In genomic region chr5:10680876-10681481, GRCh38 we compare ENCODE assay signal across 25 cellular contexts.
"Had no signal": no experiment of that assay in that cellular context is flagged by ENCODE, and none has a peak within 500 bp of the region (broad histone marks: within the 10 kb centered on the region; RNA-seq: fewer than 3 reads in every experiment).

No MANE protein-coding gene starts in this region.

- H3K4me1 Mint-ChIP-seq: activated naive CD8-positive, alpha-beta T cell treated with anti-CD3 and anti-CD28 coated beads for 36 hours; activated T-helper 17 cell treated with anti-CD3 and anti-CD28 coated beads, Interleukin-2, amount 50 U/mL, for 72 hours; neural crest cell had no signal

- H3K4me3 Mint-ChIP-seq: activated naive CD8-positive, alpha-beta T cell treated with anti-CD3 and anti-CD28 coated beads for 36 hours; activated T-cell treated with anti-CD3 and anti-CD28 coated beads, Interleukin-2, amount 50 U/mL, for 24 hours; activated T-helper 17 cell treated with anti-CD3 and anti-CD28 coated beads, Interleukin-2, amount 50 U/mL, for 72 hours; neural crest cell had no signal

- H3K27ac Mint-ChIP-seq: activated naive CD8-positive, alpha-beta T cell treated with anti-CD3 and anti-CD28 coated beads for 36 hours; activated T-cell treated with anti-CD3 and anti-CD28 coated beads, Interleukin-2, amount 50 U/mL, for 24 hours; activated T-helper 17 cell treated with anti-CD3 and anti-CD28 coated beads, Interleukin-2, amount 50 U/mL, for 72 hours had no signal

- ATAC-seq: activated T-helper 17 cell treated with anti-CD3 and anti-CD28 coated beads, Interleukin-2, amount 50 U/mL, for 72 hours; left lobe of liver; lower lobe of right lung; mucosa of descending colon; sciatic nerve had no signal

- H3K4me3 ChIP-seq: lower lobe of right lung, mucosa of descending colon, testis, uterus had no signal

- H3K27me3 Mint-ChIP-seq: activated naive CD8-positive, alpha-beta T cell treated with anti-CD3 and anti-CD28 coated beads for 36 hours; activated T-cell treated with anti-CD3 and anti-CD28 coated beads, Interleukin-2, amount 50 U/mL, for 24 hours; activated T-helper 17 cell treated with anti-CD3 and anti-CD28 coated beads, Interleukin-2, amount 50 U/mL, for 72 hours had no signal

- DNase-seq: activated CD4-positive, alpha-beta T cell treated with anti-CD3 and anti-CD28 coated beads, Interleukin-2, amount 50 U/mL, for 1 hour; activated CD4-positive, CD25-positive, alpha-beta regulatory T cell treated with anti-CD3 and anti-CD28 coated beads, Interleukin-2, amount 50 U/mL, for 72 hours; activated CD8-positive, alpha-beta memory T cell treated with anti-CD3 and anti-CD28 coated beads for 24 hours; activated CD8-positive, alpha-beta memory T cell treated with anti-CD3 and anti-CD28 coated beads, Interleukin-2, amount 50 U/mL, for 4 hours; activated naive CD8-positive, alpha-beta T cell treated with anti-CD3 and anti-CD28 coated beads for 36 hours; activated T-cell treated with anti-CD3 and anti-CD28 coated beads, Interleukin-2, amount 50 U/mL, for 24 hours; cortex of kidney; erythroblast; foreskin fibroblast; lower lobe of right lung; mesendoderm; mucosa of descending colon; small intestine; stimulated activated CD4-positive, alpha-beta T cell treated with anti-CD3 and anti-CD28 coated beads, Interleukin-2, amount 100 ng/mL, for 48 hours; stimulated activated CD8-positive, alpha-beta memory T cell treated with anti-CD3 and anti-CD28 coated beads, Interleukin-4, amount 100 ng/mL, for 48 hours; stimulated activated naive CD4-positive, alpha-beta T cell; T-helper 2 cell; testis; trophoblast cell; uterus had no signal

- H3K27ac ChIP-seq: lower lobe of right lung, testis, uterus, VCaP had no signal
